Comparison of ENCODE assay signal across 9 cellular contexts in the genomic region with DNA sequence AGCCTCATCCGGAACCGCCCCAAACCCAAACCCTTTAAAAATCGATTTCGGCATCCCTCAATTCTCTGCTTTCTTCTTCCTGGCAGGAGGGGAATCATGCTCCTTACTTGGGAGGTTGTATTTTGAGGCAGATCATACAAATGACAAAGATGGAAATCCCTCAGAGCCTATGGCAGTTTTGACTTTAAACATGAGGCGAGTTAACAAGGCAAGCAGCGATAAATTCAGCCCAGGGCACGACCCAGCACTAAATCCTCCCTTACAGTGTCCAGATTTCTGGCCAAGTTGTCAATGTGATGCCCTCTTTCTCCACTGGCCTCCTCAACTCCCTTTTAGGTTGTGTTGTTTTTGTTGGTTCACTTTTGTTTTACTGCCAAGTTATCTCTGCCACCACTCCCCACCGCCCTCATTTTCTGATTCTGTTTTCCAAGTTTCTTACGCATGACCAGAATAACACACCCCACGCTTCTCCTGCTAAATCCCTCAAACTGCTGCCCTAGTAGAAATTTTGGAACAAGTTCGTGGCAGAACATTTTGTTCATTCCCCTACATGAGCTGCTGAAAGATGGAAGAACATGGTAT.
DNase-seq lines count a peak whose midpoint lies in the region; ATAC-seq and TF ChIP-seq lines count a peak whose summit lies in the region.
"Had no signal": no experiment of that assay in that cellular context is flagged by ENCODE, and none has a peak within 500 bp of the region (broad histone marks: within the 10 kb centered on the region; RNA-seq: fewer than 3 reads in every experiment).

No MANE protein-coding gene starts in this region.

- intact Hi-C loops in mammary epithelial cell (cut with micrococcal nuclease), result no loop called here

- H3K27me3 ChIP-seq in mammary epithelial cell (ENCODE audit: insufficient read depth, low read length) (no peaks in the 10 kb centered on the region), smooth muscle cell (ENCODE audit: low read depth) (no peaks in the 10 kb centered on the region)

- dilution Hi-C loops in mammary epithelial cell (cut with HindIII; ENCODE audit: low sequenced_read_pairs), result no loop called here

- no peaks in the 10 kb centered on the region for H3K36me3 ChIP-seq in mammary epithelial cell (ENCODE audit: insufficient read depth, low read length)
- H3K36me3 ChIP-seq in smooth muscle cell (ENCODE audit: low read depth), result no peaks in the 10 kb centered on the region

- H3K9ac ChIP-seq in mammary epithelial cell (ENCODE audit: insufficient read depth, low read length), result no peak overlapping the region
- H3K9ac ChIP-seq in smooth muscle cell (ENCODE audit: low read depth), result peak overlapping the region; percentile 77

- H3K27ac ChIP-seq in mammary epithelial cell (ENCODE audit: insufficient read depth, low read depth, low read length), result no peak overlapping the region
- H3K27ac ChIP-seq in smooth muscle cell (ENCODE audit: low read depth), result peak overlapping the region; percentile 92

- TF ChIP-seq CTCF in mammary epithelial cell (conservative IDR thresholded peaks at IDR 0.05 in 1 of 2, IDR thresholded peaks at IDR 0.05 in 1 of 2; ENCODE audit: extremely low read depth in 1 of 2, insufficient read depth in 1 of 2, low read depth in 1 of 2, low read length in 2 of 2) (no peak), smooth muscle cell (IDR thresholded peaks at IDR 0.05; ENCODE audit: borderline replicate concordance, insufficient read depth, poor library complexity, severe bottlenecking) (no peak), GM13977 (IDR thresholded peaks at IDR 0.05; ENCODE audit: extremely low read depth, insufficient read depth, missing control alignments) (no peak)

- CTCF ChIA-PET in mammary epithelial cell (lab: Charles Lee; ENCODE audit: low non-redundant PET), result no interaction called here

- no peaks in the 10 kb centered on the region for H4K20me1 ChIP-seq in mammary epithelial cell (ENCODE audit: insufficient read depth, low read length)
- H4K20me1 ChIP-seq in smooth muscle cell (ENCODE audit: low read depth), result no peaks in the 10 kb centered on the region

- H3K79me2 ChIP-seq in mammary epithelial cell (ENCODE audit: insufficient read depth, low read length) (no peaks in the 10 kb centered on the region), smooth muscle cell (ENCODE audit: low read depth) (no peaks in the 10 kb centered on the region)

- peak overlapping the region; percentile 90 for H3K4me2 ChIP-seq in mammary epithelial cell (ENCODE audit: insufficient read depth, low read depth, low read length)
- H3K4me2 ChIP-seq in smooth muscle cell, result peak overlapping the region; percentile 82

- peaks cover 20% of the 10 kb centered on the region for H3F3A ChIP-seq in smooth muscle cell (ENCODE audit: low read depth)

- in situ Hi-C loops in mammary epithelial cell (cut with MboI; ENCODE audit: low sequenced_read_pairs in 2 of 2) (no loop called here), GM13977 (cut with MboI; ENCODE audit: low pct_unique_long_range_greater_than_20kb, low sequenced_read_pairs, unreplicated experiment) (no loop called here)

- H3K9me3 ChIP-seq in mammary epithelial cell (replicated peaks; ENCODE audit: insufficient read depth, low read length), result no peaks in the 10 kb centered on the region
- H3K9me3 ChIP-seq in smooth muscle cell (replicated peaks; ENCODE audit: low read depth), result no peaks in the 10 kb centered on the region

- H2AFZ ChIP-seq in mammary epithelial cell (ENCODE audit: low read depth, low read length) (peak overlapping the region; percentile 96), smooth muscle cell (ENCODE audit: low read depth) (peak overlapping the region; percentile 72)

- no peak for TF ChIP-seq POLR2A in GM18505 (IDR thresholded peaks at IDR 0.05; ENCODE audit: borderline replicate concordance, extremely low read depth, insufficient read depth, insufficient read length)

- H3K4me3 ChIP-seq in mammary epithelial cell (replicated peaks in 1 of 3; ENCODE audit: insufficient read depth in 1 of 3, low read depth in 2 of 3, low read length in 3 of 3), result peak overlapping the region; percentile 32 to 49 (median 39)
- peak overlapping the region; percentile 57 for H3K4me3 ChIP-seq in smooth muscle cell

- H3K4me1 ChIP-seq in mammary epithelial cell (ENCODE audit: insufficient read depth, low read length) (peaks cover 23% of the 10 kb centered on the region), smooth muscle cell (ENCODE audit: low read depth) (peaks cover 6% of the 10 kb centered on the region)

- DNase-seq in M059J (ENCODE audit: low read depth) (peak; percentile 13), mammary epithelial cell (no peak), left kidney (ENCODE audit: low read depth, low spot score) (peak; percentile 88), smooth muscle cell (lab: John Stamatoyannopoulos, UW; ENCODE audit: unreplicated experiment) (no peak), GM13977 (ENCODE audit: low spot score) (no peak), DMS114 treated with DMSO at 0.1 percent for 48 hours (lab: John Stamatoyannopoulos, UW; ENCODE audit: unreplicated experiment) (no peak)
- DNase-seq: stimulated activated CD8-positive, alpha-beta memory T cell treated with anti-CD3 and anti-CD28 coated beads, Interleukin-4, amount 100 ng/mL, for 48 hours had no signal

- ATAC-seq in GM18909 (IDR thresholded peaks at IDR 0.05; ENCODE audit: poor library complexity, unreplicated experiment), result no peak
- ATAC-seq in GM18505 (IDR thresholded peaks at IDR 0.05; ENCODE audit: unreplicated experiment), result no peak

- BruUV-seq in mammary epithelial cell (replicated peaks; lab: Mats Ljungman, UMichigan), result no TSS peak

- WGBS in mammary epithelial cell (ENCODE audit: low coverage, missing lambda C conversion rate), result 95% methylated on average over 6 of the region's 11 CpGs
- WGBS in smooth muscle cell (ENCODE audit: low lambda C conversion rate), result 7% methylated on average over 11 of the region's 11 CpGs

Comparison
In these comparisons a context has a peak if more than half of its experiments do, and no peak if none do; other contexts are left out.
1. DNase-seq: peak in M059J (single experiment) and left kidney (single experiment); none in mammary epithelial cell (single experiment), smooth muscle cell (single experiment), GM13977 (single experiment) and DMS114 treated with DMSO at 0.1 percent for 48 hours (single experiment).